In genomic region chr5:72194846-72195245, GRCh38 we compare ENCODE assay signal across 1 cellular context.
TF ChIP-seq lines count a peak whose summit lies in the region.

No MANE protein-coding gene starts in this region.

TF ChIP-seq in GM12878, 131 proteins besides CTCF, POLR2A, EP300 and RAD21 (continued from another document):
- TF ChIP-seq ATF2 (IDR thresholded peaks at IDR 0.05; ENCODE audit: low read length) (peak; percentile 95), E2F4 (IDR thresholded peaks at IDR 0.05; ENCODE audit: low read depth, low read length) (no peak), EZH2 (IDR thresholded peaks at IDR 0.05; ENCODE audit: borderline replicate concordance, control insufficient read depth, low read depth, low read length) (no peak), CREB1 (IDR thresholded peaks at IDR 0.05; ENCODE audit: low read depth) (peak; percentile 59; the same call in 1 of the 2 replicates), WRNIP1 (IDR thresholded peaks at IDR 0.05; ENCODE audit: borderline replicate concordance, low read depth, low read length) (no peak), PML (IDR thresholded peaks at IDR 0.05; ENCODE audit: low read length) (peak; percentile 92), SPI1 (IDR thresholded peaks at IDR 0.05; ENCODE audit: borderline replicate concordance, insufficient read depth, low read depth, low read length) (peak; percentile 27; the same call in 1 of the 2 replicates), BCL3 (IDR thresholded peaks at IDR 0.05; ENCODE audit: borderline replicate concordance, insufficient read depth, low read depth, low read length, poor library complexity, severe bottlenecking) (peak; percentile 48), TBL1XR1 (IDR thresholded peaks at IDR 0.05; ENCODE audit: low read depth, low read length) (peak; percentile 93), MEF2A (IDR thresholded peaks at IDR 0.05; ENCODE audit: insufficient read depth, low read depth, low read length) (peak; percentile 78), NRF1 (conservative IDR thresholded peaks at IDR 0.05; ENCODE audit: low read depth, low read length) (no peak), NR2F1 (conservative IDR thresholded peaks at IDR 0.05) (peak; percentile 91), IRF4 (IDR thresholded peaks at IDR 0.05; ENCODE audit: low read depth, low read length) (peak; percentile 95), SKIL (IDR thresholded peaks at IDR 0.05; ENCODE audit: low read depth, poor library complexity, severe bottlenecking) (peak; percentile 91), NFIC (IDR thresholded peaks at IDR 0.05; ENCODE audit: low read depth, low read length) (peak; percentile 96), BHLHE40 (IDR thresholded peaks at IDR 0.05; ENCODE audit: borderline replicate concordance in 1 of 2, low read depth in 2 of 2, low read length in 1 of 2) (peak; percentile 82 to 88), TCF3 (IDR thresholded peaks at IDR 0.05; ENCODE audit: borderline replicate concordance, insufficient read depth, low read depth, low read length) (peak; percentile 74; the same call in 1 of the 2 replicates), EED (IDR thresholded peaks at IDR 0.05; ENCODE audit: low read depth) (peak; percentile 92), IKZF1 (conservative IDR thresholded peaks at IDR 0.05) (peak; percentile 72), EGR1 (IDR thresholded peaks at IDR 0.05; ENCODE audit: borderline replicate concordance in 1 of 2, low read depth in 2 of 2, low read length in 2 of 2) (0 out of 3 replicates have a peak, but pooled peaks of 1 of the 2 experiments have one; percentile 28), YY1 (IDR thresholded peaks at IDR 0.05; ENCODE audit: low read depth, low read length) (no peak), BMI1 (IDR thresholded peaks at IDR 0.05; ENCODE audit: borderline replicate concordance) (peak; percentile 40; the same call in 1 of the 2 replicates), MTA2 (IDR thresholded peaks at IDR 0.05; ENCODE audit: low read depth) (peak; percentile 71), RUNX3 (IDR thresholded peaks at IDR 0.05; ENCODE audit: low read length) (peak; percentile 100), BCL11A (IDR thresholded peaks at IDR 0.05; ENCODE audit: low read depth, low read length) (peak; percentile 95), RAD51 (IDR thresholded peaks at IDR 0.05) (peak; percentile 70), CBX5 (IDR thresholded peaks at IDR 0.05; ENCODE audit: low read depth) (peak; percentile 87), CREM (IDR thresholded peaks at IDR 0.05; ENCODE audit: low read depth) (peak; percentile 88), ETV6 (conservative IDR thresholded peaks at IDR 0.05 in 1 of 2, IDR thresholded peaks at IDR 0.05 in 1 of 2; ENCODE audit: borderline replicate concordance in 1 of 2, low read depth in 1 of 2) (peak in 1 of 2 experiments; percentile 98; a peak in 2 of 4 replicates)
- TF ChIP-seq, protein P1, sequence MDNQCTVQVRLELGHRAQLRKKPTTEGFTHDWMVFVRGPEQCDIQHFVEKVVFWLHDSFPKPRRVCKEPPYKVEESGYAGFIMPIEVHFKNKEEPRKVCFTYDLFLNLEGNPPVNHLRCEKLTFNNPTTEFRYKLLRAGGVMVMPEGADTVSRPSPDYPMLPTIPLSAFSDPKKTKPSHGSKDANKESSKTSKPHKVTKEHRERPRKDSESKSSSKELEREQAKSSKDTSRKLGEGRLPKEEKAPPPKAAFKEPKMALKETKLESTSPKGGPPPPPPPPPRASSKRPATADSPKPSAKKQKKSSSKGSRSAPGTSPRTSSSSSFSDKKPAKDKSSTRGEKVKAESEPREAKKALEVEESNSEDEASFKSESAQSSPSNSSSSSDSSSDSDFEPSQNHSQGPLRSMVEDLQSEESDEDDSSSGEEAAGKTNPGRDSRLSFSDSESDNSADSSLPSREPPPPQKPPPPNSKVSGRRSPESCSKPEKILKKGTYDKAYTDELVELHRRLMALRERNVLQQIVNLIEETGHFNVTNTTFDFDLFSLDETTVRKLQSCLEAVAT (IDR thresholded peaks at IDR 0.05), result peak; percentile 82
- TF ChIP-seq, protein P2, sequence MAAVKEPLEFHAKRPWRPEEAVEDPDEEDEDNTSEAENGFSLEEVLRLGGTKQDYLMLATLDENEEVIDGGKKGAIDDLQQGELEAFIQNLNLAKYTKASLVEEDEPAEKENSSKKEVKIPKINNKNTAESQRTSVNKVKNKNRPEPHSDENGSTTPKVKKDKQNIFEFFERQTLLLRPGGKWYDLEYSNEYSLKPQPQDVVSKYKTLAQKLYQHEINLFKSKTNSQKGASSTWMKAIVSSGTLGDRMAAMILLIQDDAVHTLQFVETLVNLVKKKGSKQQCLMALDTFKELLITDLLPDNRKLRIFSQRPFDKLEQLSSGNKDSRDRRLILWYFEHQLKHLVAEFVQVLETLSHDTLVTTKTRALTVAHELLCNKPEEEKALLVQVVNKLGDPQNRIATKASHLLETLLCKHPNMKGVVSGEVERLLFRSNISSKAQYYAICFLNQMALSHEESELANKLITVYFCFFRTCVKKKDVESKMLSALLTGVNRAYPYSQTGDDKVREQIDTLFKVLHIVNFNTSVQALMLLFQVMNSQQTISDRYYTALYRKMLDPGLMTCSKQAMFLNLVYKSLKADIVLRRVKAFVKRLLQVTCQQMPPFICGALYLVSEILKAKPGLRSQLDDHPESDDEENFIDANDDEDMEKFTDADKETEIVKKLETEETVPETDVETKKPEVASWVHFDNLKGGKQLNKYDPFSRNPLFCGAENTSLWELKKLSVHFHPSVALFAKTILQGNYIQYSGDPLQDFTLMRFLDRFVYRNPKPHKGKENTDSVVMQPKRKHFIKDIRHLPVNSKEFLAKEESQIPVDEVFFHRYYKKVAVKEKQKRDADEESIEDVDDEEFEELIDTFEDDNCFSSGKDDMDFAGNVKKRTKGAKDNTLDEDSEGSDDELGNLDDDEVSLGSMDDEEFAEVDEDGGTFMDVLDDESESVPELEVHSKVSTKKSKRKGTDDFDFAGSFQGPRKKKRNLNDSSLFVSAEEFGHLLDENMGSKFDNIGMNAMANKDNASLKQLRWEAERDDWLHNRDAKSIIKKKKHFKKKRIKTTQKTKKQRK (IDR thresholded peaks at IDR 0.05; ENCODE audit: low read depth, low read length), result no peak
TF ChIP-seq in GM12878: peak in this region for 43.
